Comparison of ENCODE assay signal across 18 cellular contexts in the genomic region with DNA sequence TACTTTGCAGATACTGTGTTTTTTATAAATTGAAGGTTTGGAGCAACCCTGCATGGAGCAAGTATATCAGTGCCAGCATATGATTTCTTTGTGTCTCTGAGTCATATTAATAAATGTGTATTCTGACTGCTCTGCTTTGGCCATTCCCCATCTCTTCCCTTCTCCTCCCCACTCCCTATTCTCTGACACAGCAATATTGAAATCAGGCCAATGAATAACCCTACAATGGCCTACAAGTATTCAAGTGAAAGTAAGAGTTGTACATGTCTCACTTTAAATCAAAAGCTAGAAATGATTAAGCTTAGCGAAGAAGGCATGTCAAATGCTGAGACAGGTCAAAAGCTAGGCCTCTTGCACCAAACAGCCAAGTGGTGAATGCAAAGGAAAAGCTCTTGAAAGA.
A peak's percentile ranks its signal among the peaks of the same experiment; 100 is the strongest.
DNase-seq lines count a peak whose midpoint lies in the region; ATAC-seq, FAIRE-seq and TF ChIP-seq lines count a peak whose summit lies in the region.
"Had no signal": no experiment of that assay in that cellular context is flagged by ENCODE, and none has a peak within 500 bp of the region (broad histone marks: within the 10 kb centered on the region; RNA-seq: fewer than 3 reads in every experiment).

No MANE protein-coding gene starts in this region.

- ATAC-seq in GM18907 (IDR thresholded peaks at IDR 0.05; ENCODE audit: unreplicated experiment) (peak; percentile 71), HG02759 (IDR thresholded peaks at IDR 0.05; ENCODE audit: unreplicated experiment) (peak; percentile 57), PC-3 (peak; percentile 50; the same call in 1 of the 2 replicates), HG03520 (IDR thresholded peaks at IDR 0.05; ENCODE audit: unreplicated experiment) (no peak)
- ATAC-seq: GM23338 had no signal

- H3K36me3 ChIP-seq in PC-3 (ENCODE audit: low read depth, low read length) (no peaks in the 10 kb centered on the region), small intestine (ENCODE audit: control insufficient read depth in 2 of 2, insufficient read depth in 2 of 2, low read length in 2 of 2) (no peaks in the 10 kb centered on the region)
- H3K36me3 ChIP-seq: BLaER1 treated with 17β-estradiol and CSF1 and Interleukin-3, amounts not matched to agents 10 nM and 100 nM had no signal

- H3K9me3 ChIP-seq in PC-3 (ENCODE audit: low read length) (no peaks in the 10 kb centered on the region), small intestine (ENCODE audit: control insufficient read depth, low read depth) (no peaks in the 10 kb centered on the region)
- H3K9me3 ChIP-seq: BLaER1 treated with 17β-estradiol and CSF1 and Interleukin-3, amounts not matched to agents 10 nM and 100 nM had no signal

- 83 to 95% (median 92%) methylated on average over 1 of the region's 1 CpG for WGBS in small intestine, 3 donors

- H2AFZ ChIP-seq in PC-3 (ENCODE audit: low read length) = no peak overlapping the region
- H2AFZ ChIP-seq: GM23338 had no signal

- H3F3A ChIP-seq in PC-3 (ENCODE audit: low read length, unreplicated experiment) = no peaks in the 10 kb centered on the region

- POLR2A ChIA-PET in PC-3 (lab: Charles Lee; ENCODE audit: unreplicated experiment) = no interaction called here

- H4K20me1 ChIP-seq in PC-3 (ENCODE audit: low read length) = no peaks in the 10 kb centered on the region
- H4K20me1 ChIP-seq: BLaER1 treated with 17β-estradiol and CSF1 and Interleukin-3, amounts not matched to agents 10 nM and 100 nM had no signal

- H3K79me2 ChIP-seq in PC-3 (ENCODE audit: low read length) = no peaks in the 10 kb centered on the region

- TF ChIP-seq CTCF in PC-3 (conservative IDR thresholded peaks at IDR 0.05; ENCODE audit: low read depth, low read length) = no peak

- H3K27ac ChIP-seq in PC-3 (ENCODE audit: low read length) (no peak overlapping the region), small intestine (ENCODE audit: low read depth in 1 of 2, low read length in 1 of 2) (no peak overlapping the region)
- H3K27ac ChIP-seq: BLaER1 treated with 17β-estradiol and CSF1 and Interleukin-3, amounts not matched to agents 10 nM and 100 nM; HL-60 had no signal

- intact Hi-C loops in PC-3 (cut with micrococcal nuclease) = loop anchor here (2.0 kb wide), 1 partner anchor 42 kb away; no protein-coding TSS in a partner anchor

- no peak for FAIRE-seq in small intestine (lab: Jason Lieb, UNC)

- CTCF ChIA-PET in PC-3 (lab: Charles Lee) = no interaction called here

- BruUV-seq in PC-3 (replicated peaks; lab: Mats Ljungman, UMichigan) = no TSS peak

- H3K4me1 ChIP-seq in PC-3 (ENCODE audit: insufficient read depth, low read length) = no peaks in the 10 kb centered on the region
- no peaks in the 10 kb centered on the region for H3K4me1 ChIP-seq in small intestine (ENCODE audit: control insufficient read depth in 2 of 2, insufficient read depth in 1 of 2, low read depth in 1 of 2, low read length in 1 of 2)

- H3K4me3 ChIP-seq in PC-3 (ENCODE audit: low read length) (no peak overlapping the region), small intestine (ENCODE audit: low read depth in 1 of 2, low read length in 2 of 2) (no peak overlapping the region)
- H3K4me3 ChIP-seq: BLaER1 treated with 17β-estradiol and CSF1 and Interleukin-3, amounts not matched to agents 10 nM and 100 nM; GM23338 had no signal

- DNase-seq in PC-3 (no peak), renal cortical epithelial cell (ENCODE audit: low read depth) (peak; percentile 65), small intestine (no peak), NCI-H774 (lab: John Stamatoyannopoulos, UW) (no peak)
- no peak for DNase-seq in stimulated activated CD4-positive, alpha-beta T cell treated with anti-CD3 and anti-CD28 coated beads, Interleukin-4, amount 100 ng/mL, for 1 hour
- DNase-seq: DMS79, HCEC 1CT, NCI-H187, NCI-H510A treated with DMSO at 0.1 percent for 48 hours, RPMI8226, SIG-M5, T-helper 1 cell had no signal

- H3K27me3 ChIP-seq in PC-3 (ENCODE audit: low read length) (no peaks in the 10 kb centered on the region), small intestine (ENCODE audit: control insufficient read depth in 2 of 2, insufficient read depth in 2 of 2, low read length in 2 of 2) (no peaks in the 10 kb centered on the region)
- H3K27me3 ChIP-seq: BLaER1 treated with 17β-estradiol and CSF1 and Interleukin-3, amounts not matched to agents 10 nM and 100 nM had no signal

- H3K9ac ChIP-seq in PC-3 (ENCODE audit: low read length) = no peak overlapping the region
- H3K9ac ChIP-seq: BLaER1 treated with 17β-estradiol and CSF1 and Interleukin-3, amounts not matched to agents 10 nM and 100 nM had no signal

- H3K9me2 ChIP-seq in PC-3 (replicated peaks; ENCODE audit: low read length) = no peaks in the 10 kb centered on the region

- no peak overlapping the region for H3K4me2 ChIP-seq in PC-3 (ENCODE audit: low read length)
- H3K4me2 ChIP-seq: BLaER1 treated with 17β-estradiol and CSF1 and Interleukin-3, amounts not matched to agents 10 nM and 100 nM; GM23338 had no signal
